In genomic region chr6:79750806-79751205, GRCh38 we compare ENCODE assay signal across 1 cellular context.
TF ChIP-seq lines count a peak whose summit lies in the region.

No MANE protein-coding gene starts in this region.

TF ChIP-seq in GM23338, 12 proteins besides CTCF, POLR2A, EP300 and RAD21 (continued from another document):
- TF ChIP-seq, protein P1, sequence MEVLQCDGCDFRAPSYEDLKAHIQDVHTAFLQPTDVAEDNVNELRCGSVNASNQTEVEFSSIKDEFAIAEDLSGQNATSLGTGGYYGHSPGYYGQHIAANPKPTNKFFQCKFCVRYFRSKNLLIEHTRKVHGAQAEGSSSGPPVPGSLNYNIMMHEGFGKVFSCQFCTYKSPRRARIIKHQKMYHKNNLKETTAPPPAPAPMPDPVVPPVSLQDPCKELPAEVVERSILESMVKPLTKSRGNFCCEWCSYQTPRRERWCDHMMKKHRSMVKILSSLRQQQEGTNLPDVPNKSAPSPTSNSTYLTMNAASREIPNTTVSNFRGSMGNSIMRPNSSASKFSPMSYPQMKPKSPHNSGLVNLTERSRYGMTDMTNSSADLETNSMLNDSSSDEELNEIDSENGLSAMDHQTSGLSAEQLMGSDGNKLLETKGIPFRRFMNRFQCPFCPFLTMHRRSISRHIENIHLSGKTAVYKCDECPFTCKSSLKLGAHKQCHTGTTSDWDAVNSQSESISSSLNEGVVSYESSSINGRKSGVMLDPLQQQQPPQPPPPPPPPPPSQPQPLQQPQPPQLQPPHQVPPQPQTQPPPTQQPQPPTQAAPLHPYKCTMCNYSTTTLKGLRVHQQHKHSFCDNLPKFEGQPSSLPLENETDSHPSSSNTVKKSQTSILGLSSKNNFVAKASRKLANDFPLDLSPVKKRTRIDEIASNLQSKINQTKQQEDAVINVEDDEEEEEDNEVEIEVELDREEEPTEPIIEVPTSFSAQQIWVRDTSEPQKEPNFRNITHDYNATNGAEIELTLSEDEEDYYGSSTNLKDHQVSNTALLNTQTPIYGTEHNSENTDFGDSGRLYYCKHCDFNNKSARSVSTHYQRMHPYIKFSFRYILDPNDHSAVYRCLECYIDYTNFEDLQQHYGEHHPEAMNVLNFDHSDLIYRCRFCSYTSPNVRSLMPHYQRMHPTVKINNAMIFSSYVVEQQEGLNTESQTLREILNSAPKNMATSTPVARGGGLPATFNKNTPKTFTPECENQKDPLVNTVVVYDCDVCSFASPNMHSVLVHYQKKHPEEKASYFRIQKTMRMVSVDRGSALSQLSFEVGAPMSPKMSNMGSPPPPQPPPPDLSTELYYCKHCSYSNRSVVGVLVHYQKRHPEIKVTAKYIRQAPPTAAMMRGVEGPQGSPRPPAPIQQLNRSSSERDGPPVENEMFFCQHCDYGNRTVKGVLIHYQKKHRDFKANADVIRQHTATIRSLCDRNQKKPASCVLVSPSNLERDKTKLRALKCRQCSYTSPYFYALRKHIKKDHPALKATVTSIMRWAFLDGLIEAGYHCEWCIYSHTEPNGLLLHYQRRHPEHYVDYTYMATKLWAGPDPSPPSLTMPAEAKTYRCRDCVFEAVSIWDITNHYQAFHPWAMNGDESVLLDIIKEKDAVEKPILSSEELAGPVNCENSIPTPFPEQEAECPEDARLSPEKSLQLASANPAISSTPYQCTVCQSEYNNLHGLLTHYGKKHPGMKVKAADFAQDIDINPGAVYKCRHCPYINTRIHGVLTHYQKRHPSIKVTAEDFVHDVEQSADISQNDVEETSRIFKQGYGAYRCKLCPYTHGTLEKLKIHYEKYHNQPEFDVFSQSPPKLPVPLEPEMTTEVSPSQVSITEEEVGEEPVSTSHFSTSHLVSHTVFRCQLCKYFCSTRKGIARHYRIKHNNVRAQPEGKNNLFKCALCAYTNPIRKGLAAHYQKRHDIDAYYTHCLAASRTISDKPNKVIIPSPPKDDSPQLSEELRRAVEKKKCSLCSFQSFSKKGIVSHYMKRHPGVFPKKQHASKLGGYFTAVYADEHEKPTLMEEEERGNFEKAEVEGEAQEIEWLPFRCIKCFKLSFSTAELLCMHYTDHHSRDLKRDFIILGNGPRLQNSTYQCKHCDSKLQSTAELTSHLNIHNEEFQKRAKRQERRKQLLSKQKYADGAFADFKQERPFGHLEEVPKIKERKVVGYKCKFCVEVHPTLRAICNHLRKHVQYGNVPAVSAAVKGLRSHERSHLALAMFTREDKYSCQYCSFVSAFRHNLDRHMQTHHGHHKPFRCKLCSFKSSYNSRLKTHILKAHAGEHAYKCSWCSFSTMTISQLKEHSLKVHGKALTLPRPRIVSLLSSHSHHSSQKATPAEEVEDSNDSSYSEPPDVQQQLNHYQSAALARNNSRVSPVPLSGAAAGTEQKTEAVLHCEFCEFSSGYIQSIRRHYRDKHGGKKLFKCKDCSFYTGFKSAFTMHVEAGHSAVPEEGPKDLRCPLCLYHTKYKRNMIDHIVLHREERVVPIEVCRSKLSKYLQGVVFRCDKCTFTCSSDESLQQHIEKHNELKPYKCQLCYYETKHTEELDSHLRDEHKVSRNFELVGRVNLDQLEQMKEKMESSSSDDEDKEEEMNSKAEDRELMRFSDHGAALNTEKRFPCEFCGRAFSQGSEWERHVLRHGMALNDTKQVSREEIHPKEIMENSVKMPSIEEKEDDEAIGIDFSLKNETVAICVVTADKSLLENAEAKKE (CRISPR knock-in tag; IDR thresholded peaks at IDR 0.05) = no peak
- TF ChIP-seq EZH2 (IDR thresholded peaks at IDR 0.05; ENCODE audit: low read depth, unreplicated experiment) (no peak), JUNB (IDR thresholded peaks at IDR 0.05; ENCODE audit: unreplicated experiment) (no peak), NANOG (IDR thresholded peaks at IDR 0.05; ENCODE audit: borderline replicate concordance) (no peak), ZNF114 (CRISPR knock-in tag; IDR thresholded peaks at IDR 0.05) (no peak), ZNF331 (CRISPR knock-in tag; IDR thresholded peaks at IDR 0.05; ENCODE audit: low read depth) (no peak)
- TF ChIP-seq, protein P2, sequence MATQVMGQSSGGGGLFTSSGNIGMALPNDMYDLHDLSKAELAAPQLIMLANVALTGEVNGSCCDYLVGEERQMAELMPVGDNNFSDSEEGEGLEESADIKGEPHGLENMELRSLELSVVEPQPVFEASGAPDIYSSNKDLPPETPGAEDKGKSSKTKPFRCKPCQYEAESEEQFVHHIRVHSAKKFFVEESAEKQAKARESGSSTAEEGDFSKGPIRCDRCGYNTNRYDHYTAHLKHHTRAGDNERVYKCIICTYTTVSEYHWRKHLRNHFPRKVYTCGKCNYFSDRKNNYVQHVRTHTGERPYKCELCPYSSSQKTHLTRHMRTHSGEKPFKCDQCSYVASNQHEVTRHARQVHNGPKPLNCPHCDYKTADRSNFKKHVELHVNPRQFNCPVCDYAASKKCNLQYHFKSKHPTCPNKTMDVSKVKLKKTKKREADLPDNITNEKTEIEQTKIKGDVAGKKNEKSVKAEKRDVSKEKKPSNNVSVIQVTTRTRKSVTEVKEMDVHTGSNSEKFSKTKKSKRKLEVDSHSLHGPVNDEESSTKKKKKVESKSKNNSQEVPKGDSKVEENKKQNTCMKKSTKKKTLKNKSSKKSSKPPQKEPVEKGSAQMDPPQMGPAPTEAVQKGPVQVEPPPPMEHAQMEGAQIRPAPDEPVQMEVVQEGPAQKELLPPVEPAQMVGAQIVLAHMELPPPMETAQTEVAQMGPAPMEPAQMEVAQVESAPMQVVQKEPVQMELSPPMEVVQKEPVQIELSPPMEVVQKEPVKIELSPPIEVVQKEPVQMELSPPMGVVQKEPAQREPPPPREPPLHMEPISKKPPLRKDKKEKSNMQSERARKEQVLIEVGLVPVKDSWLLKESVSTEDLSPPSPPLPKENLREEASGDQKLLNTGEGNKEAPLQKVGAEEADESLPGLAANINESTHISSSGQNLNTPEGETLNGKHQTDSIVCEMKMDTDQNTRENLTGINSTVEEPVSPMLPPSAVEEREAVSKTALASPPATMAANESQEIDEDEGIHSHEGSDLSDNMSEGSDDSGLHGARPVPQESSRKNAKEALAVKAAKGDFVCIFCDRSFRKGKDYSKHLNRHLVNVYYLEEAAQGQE (IDR thresholded peaks at IDR 0.05; ENCODE audit: unreplicated experiment) = no peak
- TF ChIP-seq, protein P3, sequence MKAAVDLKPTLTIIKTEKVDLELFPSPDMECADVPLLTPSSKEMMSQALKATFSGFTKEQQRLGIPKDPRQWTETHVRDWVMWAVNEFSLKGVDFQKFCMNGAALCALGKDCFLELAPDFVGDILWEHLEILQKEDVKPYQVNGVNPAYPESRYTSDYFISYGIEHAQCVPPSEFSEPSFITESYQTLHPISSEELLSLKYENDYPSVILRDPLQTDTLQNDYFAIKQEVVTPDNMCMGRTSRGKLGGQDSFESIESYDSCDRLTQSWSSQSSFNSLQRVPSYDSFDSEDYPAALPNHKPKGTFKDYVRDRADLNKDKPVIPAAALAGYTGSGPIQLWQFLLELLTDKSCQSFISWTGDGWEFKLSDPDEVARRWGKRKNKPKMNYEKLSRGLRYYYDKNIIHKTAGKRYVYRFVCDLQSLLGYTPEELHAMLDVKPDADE (IDR thresholded peaks at IDR 0.05) = no peak
